12 cellular contexts compared by ENCODE assay signal in the genomic region with DNA sequence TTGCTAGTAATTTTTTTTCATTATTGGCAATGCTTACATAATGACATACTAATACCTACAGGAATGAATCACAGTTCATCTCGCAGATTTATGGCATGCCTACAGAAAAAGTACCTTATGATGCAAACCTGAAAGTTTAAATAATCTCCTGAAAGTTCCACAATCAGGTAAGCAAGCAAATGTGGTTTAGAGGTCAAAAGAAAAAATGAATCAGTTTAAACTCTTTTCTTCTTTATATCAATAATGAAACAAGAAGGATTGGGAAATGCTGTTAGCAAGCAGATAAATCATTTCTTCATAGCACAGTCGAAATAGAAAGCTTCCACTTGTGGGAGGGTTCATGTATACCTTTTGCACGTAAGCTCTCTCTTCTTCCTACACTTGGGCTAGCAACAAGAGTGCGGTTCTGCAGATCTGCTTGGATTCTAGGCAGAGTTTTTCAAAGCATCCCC. TPM values are rescaled to one million over a fixed set of nuclear protein-coding genes. Genes with fewer than 3 reads are reported as not detected.
DNase-seq lines count a peak whose midpoint lies in the region; ATAC-seq and FAIRE-seq lines count a peak whose summit lies in the region.
"Had no signal": no experiment of that assay in that cellular context is flagged by ENCODE, and none has a peak within 500 bp of the region (broad histone marks: within the 10 kb centered on the region; RNA-seq: fewer than 3 reads in every experiment).

No MANE protein-coding gene starts in this region.

- POLR2A ChIA-PET in CD4-positive, alpha-beta memory T cell (lab: Charles Lee; ENCODE audit: partially characterized antibody), result no interaction called here

- H3K27me3 ChIP-seq in CD4-positive, alpha-beta memory T cell (ENCODE audit: insufficient read depth, low read length), result no peaks in the 10 kb centered on the region

- DNase-seq in stimulated activated CD4-positive, alpha-beta T cell treated with anti-CD3 and anti-CD28 coated beads, Interleukin-15, amount 100 ng/mL, for 24 hours, result peak; percentile 38
- no peak for DNase-seq in stimulated activated CD4-positive, alpha-beta T cell treated with anti-CD3 and anti-CD28 coated beads, Interleukin-2, amount 100 ng/mL, for 48 hours
- DNase-seq in RCC 7860 (ENCODE audit: low spot score) (no peak), germinal center (ENCODE audit: low spot score) (no peak), T1000 (lab: John Stamatoyannopoulos, UW) (no peak)
- DNase-seq in CD4-positive, alpha-beta memory T cell, result no peak
- DNase-seq: activated CD4-positive, alpha-beta T cell treated with anti-CD3 and anti-CD28 coated beads, Interleukin-2, amount 50 U/mL, for 4 hours had no signal

- FAIRE-seq in RCC 7860 (lab: Jason Lieb, UNC), result no peak

- intact Hi-C loops in CD4-positive, alpha-beta memory T cell (cut with micrococcal nuclease), result no loop called here

- peaks cover 0 to 10% (median 5%) of the 10 kb centered on the region in 4 donors for H3K4me1 Mint-ChIP-seq in CD4-positive, alpha-beta memory T cell
- H3K4me1 Mint-ChIP-seq: B cell had no signal

- CTCF ChIA-PET in CD4-positive, alpha-beta memory T cell (lab: Charles Lee; ENCODE audit: partially characterized antibody), result no interaction called here

- no peak overlapping the region for H3K27ac ChIP-seq in CD4-positive, alpha-beta memory T cell (ENCODE audit: low read depth, low read length)
- H3K27ac ChIP-seq: prostate gland had no signal

- H3K27ac Mint-ChIP-seq in CD4-positive, alpha-beta memory T cell, result peak overlapping the region in 1 of 7 donors; percentile 8
- H3K27ac Mint-ChIP-seq: B cell; dendritic cell treated with granulocyte-macrophage colony-stimulating factor and Interleukin-4, amounts not matched to agents 40 ng/mL and 50 ng/mL, for 4 days had no signal

- no peaks in the 10 kb centered on the region for H3K4me1 ChIP-seq in CD4-positive, alpha-beta memory T cell (ENCODE audit: insufficient read depth, low read length)

- no peaks in the 10 kb centered on the region for H3K36me3 ChIP-seq in CD4-positive, alpha-beta memory T cell (ENCODE audit: insufficient read depth, low read length)
- H3K36me3 ChIP-seq: prostate gland had no signal

- peaks cover 13 to 45% of the 10 kb centered on the region in 2 donors for H3K36me3 Mint-ChIP-seq in CD4-positive, alpha-beta memory T cell

- ATAC-seq in HG02759 (IDR thresholded peaks at IDR 0.05; ENCODE audit: unreplicated experiment) (peak; percentile 89), HG03571 (IDR thresholded peaks at IDR 0.05; ENCODE audit: unreplicated experiment) (peak; percentile 83)

- H3K9me3 Mint-ChIP-seq in CD4-positive, alpha-beta memory T cell, result no peaks in the 10 kb centered on the region
- H3K9me3 Mint-ChIP-seq: dendritic cell treated with granulocyte-macrophage colony-stimulating factor and Interleukin-4, amounts not matched to agents 40 ng/mL and 50 ng/mL, for 4 days had no signal

- H3K9me3 ChIP-seq in CD4-positive, alpha-beta memory T cell (ENCODE audit: control insufficient read depth in 1 of 2, low read length in 2 of 2), result no peaks in the 10 kb centered on the region
- H3K9me3 ChIP-seq: prostate gland had no signal

- H3K4me3 Mint-ChIP-seq in CD4-positive, alpha-beta memory T cell, result no peak overlapping the region
- H3K4me3 Mint-ChIP-seq: B cell; dendritic cell treated with granulocyte-macrophage colony-stimulating factor and Interleukin-4, amounts not matched to agents 40 ng/mL and 50 ng/mL, for 4 days had no signal

- no peak overlapping the region for H3K4me3 ChIP-seq in CD4-positive, alpha-beta memory T cell (ENCODE audit: low read length in 2 of 2)
- H3K4me3 ChIP-seq: prostate gland had no signal

- no peaks in the 10 kb centered on the region for H3K27me3 Mint-ChIP-seq in CD4-positive, alpha-beta memory T cell
- H3K27me3 Mint-ChIP-seq: B cell had no signal

RNA-seq across cellular contexts. Expression of a gene that starts 53.7 kb away (rescaled TPM):
- total RNA-seq in CD4-positive, alpha-beta memory T cell, result 10 to 100 TPM; 83.1 to 84.5 TPM
- 100 to 1,000 TPM in 1 of 2 donors, 10 to 100 TPM in 1; 63.6 to 105 TPM for polyA plus RNA-seq in CD4-positive, alpha-beta memory T cell
